Comparison of ENCODE assay signal across 11 cellular contexts in genomic region chr13:99859178-99860177, GRCh38.
DNase-seq lines count a peak whose midpoint lies in the region; ATAC-seq, FAIRE-seq and TF ChIP-seq lines count a peak whose summit lies in the region.
"Had no signal": no experiment of that assay in that cellular context is flagged by ENCODE, and none has a peak within 500 bp of the region (broad histone marks: within the 10 kb centered on the region; RNA-seq: fewer than 3 reads in every experiment).

No MANE protein-coding gene starts in this region.

- H3K4me3 ChIP-seq in kidney (ENCODE audit: low read length in 2 of 2) (no peak overlapping the region), tibial artery (no peak overlapping the region)
- H3K4me3 ChIP-seq: BLaER1 treated with 17β-estradiol and CSF1 and Interleukin-3, amounts not matched to agents 10 nM and 100 nM; MG63 had no signal

- H3K36me3 ChIP-seq in kidney (ENCODE audit: control insufficient read depth in 1 of 2, insufficient read depth in 2 of 2, low read length in 2 of 2): no peaks in the 10 kb centered on the region
- peaks cover 0 to 7% (median 5%) of the 10 kb centered on the region in 3 donors for H3K36me3 ChIP-seq in tibial artery
- H3K36me3 ChIP-seq: BLaER1 treated with 17β-estradiol and CSF1 and Interleukin-3, amounts not matched to agents 10 nM and 100 nM; MG63 had no signal

- H3K4me1 Mint-ChIP-seq in type B pancreatic cell (ENCODE audit: unreplicated experiment): peaks cover 11% of the 10 kb centered on the region

- H3K4me3 Mint-ChIP-seq in type B pancreatic cell: peak overlapping the region; percentile 14

- H3K9ac ChIP-seq in kidney (ENCODE audit: low read length in 2 of 2): no peak overlapping the region
- H3K9ac ChIP-seq: BLaER1 treated with 17β-estradiol and CSF1 and Interleukin-3, amounts not matched to agents 10 nM and 100 nM had no signal

- intact Hi-C loops in kidney (cut with DNase I): no loop called here
- intact Hi-C loops in tibial artery (cut with DNase I; ENCODE audit: low total_unique reads): no loop called here

- H3K4me1 ChIP-seq in kidney (ENCODE audit: control insufficient read depth in 1 of 2, insufficient read depth in 1 of 2, low read depth in 1 of 2, low read length in 2 of 2) (no peaks in the 10 kb centered on the region), tibial artery (no peaks in the 10 kb centered on the region)

- TF ChIP-seq CTCF in type B pancreatic cell (conservative IDR thresholded peaks at IDR 0.05): no peak
- TF ChIP-seq CTCF in kidney (IDR thresholded peaks at IDR 0.05; ENCODE audit: borderline replicate concordance, extremely low read depth, insufficient read depth): no peak
- TF ChIP-seq CTCF in tibial artery (IDR thresholded peaks at IDR 0.05): no peak

- peak; percentile 92 for ATAC-seq in HG03565 (IDR thresholded peaks at IDR 0.05; ENCODE audit: unreplicated experiment)

- no peaks in the 10 kb centered on the region for H3K9me3 ChIP-seq in kidney (ENCODE audit: control insufficient read depth in 1 of 2, low read length in 2 of 2)
- H3K9me3 ChIP-seq in tibial artery: no peaks in the 10 kb centered on the region
- H3K9me3 ChIP-seq: BLaER1 treated with 17β-estradiol and CSF1 and Interleukin-3, amounts not matched to agents 10 nM and 100 nM; MG63 had no signal

- H3K27me3 Mint-ChIP-seq in type B pancreatic cell: peaks cover 10% of the 10 kb centered on the region

- H3K27ac ChIP-seq in kidney (ENCODE audit: low read depth in 2 of 2, low read length in 2 of 2) (no peak overlapping the region), tibial artery (no peak overlapping the region)
- H3K27ac ChIP-seq: BLaER1 treated with 17β-estradiol and CSF1 and Interleukin-3, amounts not matched to agents 10 nM and 100 nM had no signal

- peaks cover 5% of the 10 kb centered on the region for H3K36me3 Mint-ChIP-seq in type B pancreatic cell

- H3K9me3 Mint-ChIP-seq in type B pancreatic cell: no peaks in the 10 kb centered on the region

- H3K27ac Mint-ChIP-seq in type B pancreatic cell: no peak overlapping the region

- FAIRE-seq in kidney (lab: Jason Lieb, UNC): no peak

- no peaks in the 10 kb centered on the region for H3K27me3 ChIP-seq in tibial artery
- H3K27me3 ChIP-seq: BLaER1 treated with 17β-estradiol and CSF1 and Interleukin-3, amounts not matched to agents 10 nM and 100 nM; MG63 had no signal

- peak; percentile 36 for DNase-seq in activated gamma-delta T cell treated with Interleukin-2 at 50 U/mL for 16 hours
- no peak for DNase-seq in activated gamma-delta T cell (lab: John Stamatoyannopoulos, UW)
- DNase-seq in cerebellar cortex (ENCODE audit: low spot score): peak; percentile 97
- no peak for DNase-seq in type B pancreatic cell (ENCODE audit: extremely low spot score, unreplicated experiment)
- no peak for DNase-seq in NCI-H2081 treated with DMSO at 0.1 percent for 48 hours (lab: John Stamatoyannopoulos, UW)
- no peak for DNase-seq in kidney
- no peak for DNase-seq in tibial artery
- DNase-seq: aorta, MG63 had no signal

Comparison
In these comparisons a context has a peak if more than half of its experiments do, and no peak if none do; other contexts are left out.
1. DNase-seq: peak in activated gamma-delta T cell treated with Interleukin-2 at 50 U/mL for 16 hours (single experiment) and cerebellar cortex (single experiment); none in activated gamma-delta T cell (single experiment), type B pancreatic cell (single experiment), NCI-H2081 treated with DMSO at 0.1 percent for 48 hours (single experiment), kidney (single experiment) and tibial artery (0 of 2).